ENCODE assay signal across 17 cellular contexts in genomic region chr14:79586401-79586800, GRCh38.
DNase-seq lines count a peak whose midpoint lies in the region; TF ChIP-seq lines count a peak whose summit lies in the region.
"Had no signal": no experiment of that assay in that cellular context is flagged by ENCODE, and none has a peak within 500 bp of the region (broad histone marks: within the 10 kb centered on the region; RNA-seq: fewer than 3 reads in every experiment).

No MANE protein-coding gene starts in this region.

- no peak for TF ChIP-seq EP300 in transverse colon (IDR thresholded peaks at IDR 0.05; ENCODE audit: low read depth)

- no peaks in the 10 kb centered on the region for H3K36me3 ChIP-seq in transverse colon
- no peaks in the 10 kb centered on the region for H3K36me3 ChIP-seq in Caco-2 (ENCODE audit: control insufficient read depth, insufficient read depth, low read length)
- H3K36me3 ChIP-seq: spleen had no signal

- no peak for TF ChIP-seq CTCF in chondrocyte (IDR thresholded peaks at IDR 0.05)
- TF ChIP-seq CTCF in mesothelial cell of epicardium (IDR thresholded peaks at IDR 0.05; ENCODE audit: unreplicated experiment), result no peak
- TF ChIP-seq CTCF in transverse colon (IDR thresholded peaks at IDR 0.05), result no peak
- TF ChIP-seq CTCF in Caco-2 (IDR thresholded peaks at IDR 0.05; ENCODE audit: insufficient read depth in 1 of 2, low read depth in 1 of 2, low read length in 1 of 2, severe bottlenecking in 1 of 2, unreplicated experiment in 1 of 2), result no peak

- H3K9me3 Mint-ChIP-seq in chondrocyte (ENCODE audit: low read depth) (peaks cover 10% of the 10 kb centered on the region), mesothelial cell of epicardium (peaks cover 11% of the 10 kb centered on the region), Caco-2 (ENCODE audit: unreplicated experiment) (peaks cover 9% of the 10 kb centered on the region)

- H3K4me1 Mint-ChIP-seq in chondrocyte (ENCODE audit: low read depth) (peaks cover 63% of the 10 kb centered on the region), mesothelial cell of epicardium (peaks cover 30% of the 10 kb centered on the region), Caco-2 (ENCODE audit: low read depth, unreplicated experiment) (peaks cover 1% of the 10 kb centered on the region)
- H3K4me1 Mint-ChIP-seq: activated CD8-positive, alpha-beta memory T cell treated with anti-CD3 and anti-CD28 coated beads, Interleukin-2, amount 10 ng/mL, durations not matched to agents 7 days and 5 days; memory B cell; naive B cell had no signal

- H3K27me3 Mint-ChIP-seq in chondrocyte (ENCODE audit: low read depth) (no peaks in the 10 kb centered on the region), mesothelial cell of epicardium (ENCODE audit: low read depth) (no peaks in the 10 kb centered on the region), Caco-2 (ENCODE audit: insufficient read depth, unreplicated experiment) (no peaks in the 10 kb centered on the region)
- H3K27me3 Mint-ChIP-seq: activated CD8-positive, alpha-beta memory T cell treated with anti-CD3 and anti-CD28 coated beads, Interleukin-2, amount 10 ng/mL, durations not matched to agents 7 days and 5 days; brain; memory B cell; naive B cell had no signal

- DNase-seq in M059J (ENCODE audit: low read depth) (peak; percentile 22), chondrocyte (ENCODE audit: low spot score) (no peak), mesothelial cell of epicardium (ENCODE audit: low spot score in 2 of 2, unreplicated experiment in 2 of 2) (no peak), transverse colon (peak; percentile 15), HUDEP-2 (lab: John Stamatoyannopoulos, UW; ENCODE audit: unreplicated experiment in 76 of 76) (no peak), cerebellum (ENCODE audit: low spot score) (no peak), Caco-2 (no peak), superior temporal gyrus (ENCODE audit: extremely low spot score) (no peak)
- DNase-seq: activated CD8-positive, alpha-beta memory T cell treated with anti-CD3 and anti-CD28 coated beads, Interleukin-2, amount 10 ng/mL, durations not matched to agents 7 days and 5 days; activated T-cell treated with anti-CD3 and anti-CD28 coated beads, Interleukin-2, amount 50 U/mL, for 48 hours; Karpas-422; naive B cell; NCI-H526 treated with DMSO at 0.1 percent for 48 hours; SHP77 treated with DMSO at 0.1 percent for 48 hours; spleen had no signal

- 72% methylated on average over 5 of the region's 5 CpGs; no CpG with 5 or more reads in 1 of the 2 donors for WGBS in transverse colon (ENCODE audit: low coverage in 1 of 2), 2 donors

- H3K4me1 ChIP-seq in transverse colon, result peaks cover 0 to 6% (median 2%) of the 10 kb centered on the region in 4 donors
- H3K4me1 ChIP-seq in Caco-2, result peaks cover 31% of the 10 kb centered on the region
- H3K4me1 ChIP-seq: spleen had no signal

- no TSS peak for BruUV-seq in Caco-2 (replicated peaks; lab: Mats Ljungman, UMichigan)

- intact Hi-C loops in transverse colon (cut with DNase I; ENCODE audit: low total_unique reads) (no loop called here), Caco-2 (cut with micrococcal nuclease; ENCODE audit: unreplicated experiment) (loop anchor here (10.0 kb wide), 1 partner anchor 118 kb away; no protein-coding TSS in a partner anchor)

- no peak overlapping the region for H3K4me3 Mint-ChIP-seq in chondrocyte (ENCODE audit: unreplicated experiment)
- no peak overlapping the region for H3K4me3 Mint-ChIP-seq in mesothelial cell of epicardium
- no peak overlapping the region for H3K4me3 Mint-ChIP-seq in Caco-2 (ENCODE audit: unreplicated experiment)
- H3K4me3 Mint-ChIP-seq: activated CD8-positive, alpha-beta memory T cell treated with anti-CD3 and anti-CD28 coated beads, Interleukin-2, amount 10 ng/mL, durations not matched to agents 7 days and 5 days; memory B cell; naive B cell had no signal

- CTCF ChIA-PET in Caco-2 (lab: Charles Lee), result no interaction called here

- no peak overlapping the region for H3K27ac ChIP-seq in transverse colon
- H3K27ac ChIP-seq: spleen had no signal

- H3K27ac Mint-ChIP-seq in chondrocyte (ENCODE audit: unreplicated experiment), result peak overlapping the region; percentile 84
- H3K27ac Mint-ChIP-seq in mesothelial cell of epicardium, result peak overlapping the region; percentile 74
- no peak overlapping the region for H3K27ac Mint-ChIP-seq in Caco-2 (ENCODE audit: unreplicated experiment)
- H3K27ac Mint-ChIP-seq: activated CD8-positive, alpha-beta memory T cell treated with anti-CD3 and anti-CD28 coated beads, Interleukin-2, amount 10 ng/mL, durations not matched to agents 7 days and 5 days; memory B cell; naive B cell had no signal

- no peaks in the 10 kb centered on the region for H3K27me3 ChIP-seq in transverse colon
- H3K27me3 ChIP-seq in Caco-2 (replicated peaks; ENCODE audit: control insufficient read depth, insufficient read depth, low read length), result no peaks in the 10 kb centered on the region
- H3K27me3 ChIP-seq: spleen had no signal

- H3K36me3 Mint-ChIP-seq in chondrocyte (ENCODE audit: low read depth) (peaks cover 4% of the 10 kb centered on the region), mesothelial cell of epicardium (peaks cover 9% of the 10 kb centered on the region), Caco-2 (ENCODE audit: insufficient read depth, unreplicated experiment) (no peaks in the 10 kb centered on the region)
- H3K36me3 Mint-ChIP-seq: activated CD8-positive, alpha-beta memory T cell treated with anti-CD3 and anti-CD28 coated beads, Interleukin-2, amount 10 ng/mL, durations not matched to agents 7 days and 5 days; memory B cell; naive B cell had no signal

- POLR2A ChIA-PET in Caco-2 (lab: Charles Lee), result no interaction called here

- TF ChIP-seq POLR2A in transverse colon (IDR thresholded peaks at IDR 0.05), result no peak

- no peaks in the 10 kb centered on the region for H3K9me3 ChIP-seq in transverse colon
- no peaks in the 10 kb centered on the region; the same call in 1 of the 2 replicates for H3K9me3 ChIP-seq in Caco-2
- H3K9me3 ChIP-seq: spleen had no signal

- in situ Hi-C loops in transverse colon (cut with MboI; ENCODE audit: low pct_ligation_motif_present in 1 of 4, low pct_unique_long_range_greater_than_20kb in 1 of 4, low sequenced_read_pairs in 3 of 4), result no loop called here

- H3K4me3 ChIP-seq in transverse colon (no peak overlapping the region), Caco-2 (ENCODE audit: low read depth, low read length) (no peak overlapping the region)
- H3K4me3 ChIP-seq: spleen had no signal

Comparison
In these comparisons a context has a peak if more than half of its experiments do, and no peak if none do; other contexts are left out.
1. DNase-seq: peak in M059J (single experiment) and transverse colon (single experiment); none in chondrocyte (single experiment), mesothelial cell of epicardium (0 of 2), HUDEP-2 (0 of 76), cerebellum (single experiment), Caco-2 (0 of 2) and superior temporal gyrus (single experiment).